In genomic region chr1:52676249-52676903, GRCh38 we compare ENCODE assay signal across 1 cellular context.
TF ChIP-seq lines count a peak whose summit lies in the region.

No MANE protein-coding gene starts in this region.

TF ChIP-seq in H1, 55 proteins besides CTCF, POLR2A, EP300 and RAD21:
- no peak for TF ChIP-seq POLR2AphosphoS5 (IDR thresholded peaks at IDR 0.05; ENCODE audit: low read depth, low read length)
- TF ChIP-seq FOSL1 (IDR thresholded peaks at IDR 0.05; ENCODE audit: insufficient read depth, low read depth, low read length), result no peak
- TF ChIP-seq RBBP5 (IDR thresholded peaks at IDR 0.05; ENCODE audit: borderline replicate concordance, low read depth, low read length), result no peak
- TF ChIP-seq SAP30 (IDR thresholded peaks at IDR 0.05; ENCODE audit: insufficient read depth, insufficient replicate concordance, low read length), result no peak
- TF ChIP-seq CBX8 (IDR thresholded peaks at IDR 0.05; ENCODE audit: borderline replicate concordance, low read depth, low read length), result no peak
- no peak for TF ChIP-seq NRF1 (IDR thresholded peaks at IDR 0.05; ENCODE audit: low read depth, low read length)
- no peak for TF ChIP-seq KDM5A (IDR thresholded peaks at IDR 0.05; ENCODE audit: low read length)
- TF ChIP-seq SIN3A (conservative IDR thresholded peaks at IDR 0.05 in 1 of 2, IDR thresholded peaks at IDR 0.05 in 1 of 2; ENCODE audit: low read depth in 1 of 2, low read length in 2 of 2), result no peak
- no peak for TF ChIP-seq SIX5 (IDR thresholded peaks at IDR 0.05; ENCODE audit: low read depth, low read length)
- no peak for TF ChIP-seq SP2 (IDR thresholded peaks at IDR 0.05; ENCODE audit: low read length)
- TF ChIP-seq SP4 (IDR thresholded peaks at IDR 0.05; ENCODE audit: low read length), result no peak
